Comparison of ENCODE assay signal across 8 cellular contexts in genomic region chr11:35166369-35167360, GRCh38. TPM values are rescaled to one million over a fixed set of nuclear protein-coding genes. Genes with fewer than 3 reads are reported as not detected.
DNase-seq lines count a peak whose midpoint lies in the region; ATAC-seq and TF ChIP-seq lines count a peak whose summit lies in the region.

No MANE protein-coding gene starts in this region.

- H3K9me3 ChIP-seq in heart right ventricle (no peaks in the 10 kb centered on the region), thoracic aorta (no peaks in the 10 kb centered on the region)

- H3K36me3 ChIP-seq in heart right ventricle: peaks cover 0 to 11% (median 0%) of the 10 kb centered on the region in 9 donors
- H3K36me3 ChIP-seq in thoracic aorta: no peaks in the 10 kb centered on the region
- no peaks in the 10 kb centered on the region for H3K36me3 ChIP-seq in H7 (replicated peaks; ENCODE audit: control insufficient read depth, insufficient read depth, low read length)

- H3K27ac ChIP-seq in heart right ventricle: peak overlapping the region in 8 of 10 donors; percentile 2 to 87 (median 56)
- peak overlapping the region; percentile 80 to 81 for H3K27ac ChIP-seq in thoracic aorta

- H3K27me3 ChIP-seq in heart right ventricle: no peaks in the 10 kb centered on the region
- H3K27me3 ChIP-seq in thoracic aorta (replicated peaks; ENCODE audit: insufficient read depth): no peaks in the 10 kb centered on the region
- no peaks in the 10 kb centered on the region for H3K27me3 ChIP-seq in H7 (ENCODE audit: control insufficient read depth, insufficient read depth, low read length)

- peak overlapping the region in 1 of 10 donors; percentile 10 for H3K4me3 ChIP-seq in heart right ventricle
- peak overlapping the region; percentile 16 for H3K4me3 ChIP-seq in thoracic aorta
- H3K4me3 ChIP-seq in H7 (ENCODE audit: insufficient read depth, low read depth, low read length): no peak overlapping the region

- peak in 4 of 8 donors; percentile 10 to 34 (median 20) for ATAC-seq in heart right ventricle
- ATAC-seq in Right ventricle myocardium inferior: no peak
- ATAC-seq in thoracic aorta (ENCODE audit: insufficient number of reproducible peaks, low FRiP score, low read depth): peak; percentile 79

- intact Hi-C loops in heart right ventricle (cut with DNase I) (loop anchor here in 1 of 10 donors (10.0 kb wide), 1 partner anchor 142 kb away; no protein-coding TSS in a partner anchor), Right ventricle myocardium inferior (cut with DNase I) (no loop called here)

- WGBS in heart right ventricle, 2 donors: 86 to 89% methylated on average over 11 of the region's 11 CpGs

- peaks cover 5 to 97% (median 48%) of the 10 kb centered on the region in 9 donors for H3K4me1 ChIP-seq in heart right ventricle
- H3K4me1 ChIP-seq in thoracic aorta (ENCODE audit: control insufficient read depth in 1 of 2, low read depth in 2 of 2): peaks cover 74 to 97% of the 10 kb centered on the region in 2 donors

- no peak for DNase-seq in heart right ventricle
- no peak for DNase-seq in Right ventricle myocardium inferior (ENCODE audit: missing footprints)
- peak; percentile 93 for DNase-seq in HS-5 (ENCODE audit: low read depth)
- DNase-seq in amniotic stem cell (lab: John Stamatoyannopoulos, UW): peak; percentile 92
- DNase-seq in kidney glomerular epithelial cell (lab: John Stamatoyannopoulos, UW): peak; percentile 80
- DNase-seq in thoracic aorta (ENCODE audit: low spot score): peak; percentile 65
- no peak for DNase-seq in NCI-H345 treated with DMSO at 0.1 percent for 48 hours (lab: John Stamatoyannopoulos, UW; ENCODE audit: unreplicated experiment)
- no peak for DNase-seq in H7

- TF ChIP-seq CTCF in heart right ventricle (IDR thresholded peaks at IDR 0.05) (peak in 1 of 9 donors; percentile 24), thoracic aorta (IDR thresholded peaks at IDR 0.05) (no peak)

RNA-seq across cellular contexts. Expression of gene CD44, which starts 27.7 kb away (rescaled TPM):
- total RNA-seq in heart right ventricle (100 to 1,000 TPM in 1 of 10 donors, 10 to 100 TPM in 9; 18.9 to 104 (median 27.1) TPM), Right ventricle myocardium inferior (19.9 TPM), thoracic aorta (100 to 1,000 TPM; 321 to 613 TPM)
- polyA plus RNA-seq in heart right ventricle: 10 to 100 TPM in 1 of 2 donors, 1 to 10 TPM in 1; 7.0 to 18.8 TPM
- 9.4 and 11.4 TPM in 2 replicates for total RNA-seq in H7 (2014; rRNA removed; shearing (Covaris generic))

Comparison
In these comparisons a context has a peak if more than half of its experiments do, and no peak if none do; other contexts are left out.
1. DNase-seq: peak in HS-5 (single experiment), amniotic stem cell (single experiment), kidney glomerular epithelial cell (single experiment) and thoracic aorta (single experiment); none in heart right ventricle (0 of 2), Right ventricle myocardium inferior (single experiment), NCI-H345 treated with DMSO at 0.1 percent for 48 hours (single experiment) and H7 (single experiment).